In the genomic region with DNA sequence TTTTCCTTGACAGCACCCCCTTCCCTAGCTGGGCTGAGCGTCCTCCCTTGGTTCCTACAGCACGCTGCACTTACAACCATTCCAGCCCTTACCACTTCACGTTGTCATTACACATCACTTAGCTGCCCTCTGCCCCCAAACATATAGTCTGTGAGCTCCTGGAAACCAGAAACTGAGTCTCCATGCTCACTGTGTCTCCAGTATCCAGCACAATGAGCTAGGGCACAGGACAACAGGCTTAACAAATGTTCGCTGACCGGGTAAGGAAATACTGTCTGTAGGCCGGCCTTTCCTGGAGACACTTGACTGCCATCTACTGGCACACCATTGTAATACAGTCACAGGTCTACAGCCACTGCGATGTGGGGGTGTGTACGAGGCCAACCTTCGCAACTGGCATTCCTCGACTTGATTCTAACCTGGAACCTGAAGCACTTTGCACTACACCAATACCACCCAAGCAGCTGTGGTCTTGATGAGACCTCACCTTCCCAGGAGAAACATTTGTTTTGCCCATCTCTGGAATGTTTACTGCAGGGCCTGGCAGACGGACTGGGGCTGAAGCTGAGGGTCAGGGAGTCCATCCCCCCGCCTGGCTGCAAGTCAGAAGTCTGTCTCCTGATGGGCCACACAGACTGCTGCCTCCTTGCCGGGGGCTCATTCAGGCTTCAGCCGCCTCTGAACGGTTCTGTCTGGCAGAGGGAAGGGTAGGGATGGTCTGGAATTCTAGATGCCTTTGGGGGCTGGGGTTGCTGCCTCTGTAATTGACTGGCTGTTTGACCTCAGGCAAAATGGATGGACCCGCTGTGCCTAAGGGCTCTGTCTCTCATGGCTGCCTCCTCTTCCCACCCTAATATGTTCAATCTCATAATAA, we compare ENCODE assay signal across 8 cellular contexts.
DNase-seq lines count a peak whose midpoint lies in the region; ATAC-seq and TF ChIP-seq lines count a peak whose summit lies in the region.

No MANE protein-coding gene starts in this region.

- no peak overlapping the region for H2AFZ ChIP-seq in Karpas-422 (ENCODE audit: low read length)

- peak; percentile 61 to 79 (median 71) for TF ChIP-seq CTCF in body of pancreas (IDR thresholded peaks at IDR 0.05)

- H4K20me1 ChIP-seq in Karpas-422 (ENCODE audit: insufficient read depth, low read depth, low read length), result no peaks in the 10 kb centered on the region

- no peaks in the 10 kb centered on the region for H3K27me3 ChIP-seq in Karpas-422 (ENCODE audit: low read length)
- no peaks in the 10 kb centered on the region for H3K27me3 ChIP-seq in body of pancreas

- H3K4me3 ChIP-seq in Karpas-422 (ENCODE audit: low read length), result no peak overlapping the region
- H3K4me3 ChIP-seq in body of pancreas, result no peak overlapping the region
- no peak overlapping the region for H3K4me3 ChIP-seq in skeletal muscle cell (ENCODE audit: low read depth, low read length)

- no peak overlapping the region for H3K27ac ChIP-seq in Karpas-422 (ENCODE audit: low read length)
- no peak overlapping the region for H3K27ac ChIP-seq in body of pancreas

- no peaks in the 10 kb centered on the region for H3K79me2 ChIP-seq in Karpas-422 (ENCODE audit: low read length)

- H3K9me3 ChIP-seq in Karpas-422 (ENCODE audit: low read length), result no peaks in the 10 kb centered on the region
- H3K9me3 ChIP-seq in body of pancreas, result no peaks in the 10 kb centered on the region

- no peaks in the 10 kb centered on the region for H3K36me3 ChIP-seq in Karpas-422 (ENCODE audit: insufficient read depth, low read length)
- no peaks in the 10 kb centered on the region for H3K36me3 ChIP-seq in body of pancreas (replicated peaks in 1 of 2; ENCODE audit: insufficient read depth in 1 of 2, low read depth in 2 of 2)

- no peak overlapping the region for H3K4me2 ChIP-seq in Karpas-422 (ENCODE audit: low read depth, low read length, poor library complexity, severe bottlenecking)

- no peak for TF ChIP-seq POLR2A in body of pancreas (IDR thresholded peaks at IDR 0.05)

- H3K9ac ChIP-seq in Karpas-422 (ENCODE audit: low read length), result no peak overlapping the region

- DNase-seq in Daoy (ENCODE audit: low read depth) (peak; percentile 81), Karpas-422 (peak; percentile 86), SK-N-DZ (ENCODE audit: low spot score) (peak; percentile 78), body of pancreas (peak; percentile 64 to 75 (median 70)), iPS DF 19.7 (ENCODE audit: low read depth, low spot score) (peak; percentile 42), skeletal muscle cell (ENCODE audit: low read depth) (peak; percentile 32)

- no peaks in the 10 kb centered on the region for H3K4me1 ChIP-seq in Karpas-422 (ENCODE audit: low read length)
- H3K4me1 ChIP-seq in body of pancreas, result no peaks in the 10 kb centered on the region

- WGBS in body of pancreas, 2 donors, result 29 to 35% methylated on average over 16 of the region's 16 CpGs

- intact Hi-C loops in body of pancreas (cut with DNase I), result loop anchor here (5.0 kb wide), 1 partner anchor 459 kb away; no protein-coding TSS in a partner anchor

- no peaks in the 10 kb centered on the region for H3K9me2 ChIP-seq in Karpas-422 (replicated peaks; ENCODE audit: insufficient read depth, low read length)

- ATAC-seq in body of pancreas, result peak; percentile 78
- no peak for ATAC-seq in HG03521 (IDR thresholded peaks at IDR 0.05; ENCODE audit: unreplicated experiment)
- ATAC-seq in GM21515 (IDR thresholded peaks at IDR 0.05; ENCODE audit: unreplicated experiment), result no peak

Comparison
In these comparisons a context has a peak if more than half of its experiments do, and no peak if none do; other contexts are left out.
1. DNase-seq: peak in every context shown above with its lines; median percentile 86 in Karpas-422; 81 in Daoy; 78 in SK-N-DZ; 70 in body of pancreas; 42 in iPS DF 19.7; 32 in skeletal muscle cell.